In genomic region chr19:10749435-10750384, GRCh38 we compare ENCODE assay signal across 1 cellular context.
TF ChIP-seq lines count a peak whose summit lies in the region.

No MANE protein-coding gene starts in this region.

TF ChIP-seq in HepG2, 621 proteins besides CTCF, POLR2A, EP300 and RAD21 (continued from another document and continues in another):
- TF ChIP-seq, protein P1, sequence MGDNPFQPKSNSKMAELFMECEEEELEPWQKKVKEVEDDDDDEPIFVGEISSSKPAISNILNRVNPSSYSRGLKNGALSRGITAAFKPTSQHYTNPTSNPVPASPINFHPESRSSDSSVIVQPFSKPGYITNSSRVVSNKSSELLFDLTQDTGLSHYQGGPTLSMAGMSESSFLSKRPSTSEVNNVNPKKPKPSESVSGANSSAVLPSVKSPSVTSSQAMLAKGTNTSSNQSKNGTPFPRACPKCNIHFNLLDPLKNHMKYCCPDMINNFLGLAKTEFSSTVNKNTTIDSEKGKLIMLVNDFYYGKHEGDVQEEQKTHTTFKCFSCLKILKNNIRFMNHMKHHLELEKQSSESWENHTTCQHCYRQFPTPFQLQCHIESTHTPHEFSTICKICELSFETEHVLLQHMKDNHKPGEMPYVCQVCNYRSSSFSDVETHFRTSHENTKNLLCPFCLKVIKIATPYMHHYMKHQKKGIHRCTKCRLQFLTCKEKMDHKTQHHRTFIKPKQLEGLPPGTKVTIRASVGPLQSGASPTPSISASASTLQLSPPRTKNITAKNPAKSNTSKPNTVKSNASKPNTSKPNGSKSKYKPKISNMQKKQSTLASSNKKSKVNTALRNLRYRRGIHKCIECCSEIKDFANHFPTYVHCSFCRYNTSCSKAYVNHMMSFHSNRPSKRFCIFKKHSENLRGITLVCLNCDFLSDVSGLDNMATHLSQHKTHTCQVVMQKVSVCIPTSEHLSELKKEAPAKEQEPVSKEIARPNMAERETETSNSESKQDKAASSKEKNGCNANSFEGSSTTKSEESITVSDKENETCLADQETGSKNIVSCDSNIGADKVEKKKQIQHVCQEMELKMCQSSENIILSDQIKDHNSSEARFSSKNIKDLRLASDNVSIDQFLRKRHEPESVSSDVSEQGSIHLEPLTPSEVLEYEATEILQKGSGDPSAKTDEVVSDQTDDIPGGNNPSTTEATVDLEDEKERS (CRISPR knock-in tag; IDR thresholded peaks at IDR 0.05), result no peak
- TF ChIP-seq ZNF138 (CRISPR knock-in tag; IDR thresholded peaks at IDR 0.05; ENCODE audit: low read depth), result no peak
- TF ChIP-seq NBN (conservative IDR thresholded peaks at IDR 0.05), result no peak
- no peak for TF ChIP-seq ELF4 (CRISPR knock-in tag; IDR thresholded peaks at IDR 0.05; ENCODE audit: borderline replicate concordance)
- TF ChIP-seq PHF5A (CRISPR knock-in tag; IDR thresholded peaks at IDR 0.05; ENCODE audit: low read depth, unreplicated experiment), result no peak
- no peak for TF ChIP-seq ZNF546 (CRISPR knock-in tag; conservative IDR thresholded peaks at IDR 0.05)
- TF ChIP-seq PAX8 (CRISPR knock-in tag; IDR thresholded peaks at IDR 0.05; ENCODE audit: borderline replicate concordance), result no peak
- TF ChIP-seq HOXA5 (CRISPR knock-in tag; IDR thresholded peaks at IDR 0.05), result no peak
- TF ChIP-seq GABPB1 (CRISPR knock-in tag; IDR thresholded peaks at IDR 0.05), result peak; percentile 48; the same call in 1 of the 2 replicates
- no peak for TF ChIP-seq DDIT3 (CRISPR knock-in tag; IDR thresholded peaks at IDR 0.05)
- no peak for TF ChIP-seq ZZZ3 (CRISPR knock-in tag; IDR thresholded peaks at IDR 0.05; ENCODE audit: borderline replicate concordance)
- no peak for TF ChIP-seq ZNF260 (CRISPR knock-in tag; IDR thresholded peaks at IDR 0.05; ENCODE audit: borderline replicate concordance, low read depth)
- no peak for TF ChIP-seq TP53 (CRISPR knock-in tag; conservative IDR thresholded peaks at IDR 0.05)
- no peak for TF ChIP-seq SALL2 (CRISPR knock-in tag; IDR thresholded peaks at IDR 0.05)
- TF ChIP-seq NCOA1 (CRISPR knock-in tag; IDR thresholded peaks at IDR 0.05), result 0 out of 2 replicates have a peak, but pooled peaks have one; percentile 58
- TF ChIP-seq ZBTB20 (CRISPR knock-in tag; IDR thresholded peaks at IDR 0.05; ENCODE audit: borderline replicate concordance, low read depth), result no peak
- no peak for TF ChIP-seq THAP11 (CRISPR knock-in tag; IDR thresholded peaks at IDR 0.05)
- TF ChIP-seq ZNF766 (CRISPR knock-in tag; IDR thresholded peaks at IDR 0.05; ENCODE audit: borderline replicate concordance), result no peak
- TF ChIP-seq ELF1 (CRISPR knock-in tag; IDR thresholded peaks at IDR 0.05), result 0 out of 2 replicates have a peak, but pooled peaks have one; percentile 25
- 0 out of 2 replicates have a peak, but pooled peaks have one; percentile 34 for TF ChIP-seq ZNF329 (CRISPR knock-in tag; IDR thresholded peaks at IDR 0.05; ENCODE audit: low read depth)
- TF ChIP-seq ARID3A (IDR thresholded peaks at IDR 0.05; ENCODE audit: low read depth, low read length), result no peak
- TF ChIP-seq RBM39 (IDR thresholded peaks at IDR 0.05; ENCODE audit: low read depth, low read length, poor library complexity, severe bottlenecking), result no peak
- TF ChIP-seq ZNF589 (CRISPR knock-in tag; conservative IDR thresholded peaks at IDR 0.05), result 0 out of 2 replicates have a peak, but pooled peaks have one; percentile 53
- no peak for TF ChIP-seq ETS1 (CRISPR knock-in tag; IDR thresholded peaks at IDR 0.05)
- TF ChIP-seq, protein P2, sequence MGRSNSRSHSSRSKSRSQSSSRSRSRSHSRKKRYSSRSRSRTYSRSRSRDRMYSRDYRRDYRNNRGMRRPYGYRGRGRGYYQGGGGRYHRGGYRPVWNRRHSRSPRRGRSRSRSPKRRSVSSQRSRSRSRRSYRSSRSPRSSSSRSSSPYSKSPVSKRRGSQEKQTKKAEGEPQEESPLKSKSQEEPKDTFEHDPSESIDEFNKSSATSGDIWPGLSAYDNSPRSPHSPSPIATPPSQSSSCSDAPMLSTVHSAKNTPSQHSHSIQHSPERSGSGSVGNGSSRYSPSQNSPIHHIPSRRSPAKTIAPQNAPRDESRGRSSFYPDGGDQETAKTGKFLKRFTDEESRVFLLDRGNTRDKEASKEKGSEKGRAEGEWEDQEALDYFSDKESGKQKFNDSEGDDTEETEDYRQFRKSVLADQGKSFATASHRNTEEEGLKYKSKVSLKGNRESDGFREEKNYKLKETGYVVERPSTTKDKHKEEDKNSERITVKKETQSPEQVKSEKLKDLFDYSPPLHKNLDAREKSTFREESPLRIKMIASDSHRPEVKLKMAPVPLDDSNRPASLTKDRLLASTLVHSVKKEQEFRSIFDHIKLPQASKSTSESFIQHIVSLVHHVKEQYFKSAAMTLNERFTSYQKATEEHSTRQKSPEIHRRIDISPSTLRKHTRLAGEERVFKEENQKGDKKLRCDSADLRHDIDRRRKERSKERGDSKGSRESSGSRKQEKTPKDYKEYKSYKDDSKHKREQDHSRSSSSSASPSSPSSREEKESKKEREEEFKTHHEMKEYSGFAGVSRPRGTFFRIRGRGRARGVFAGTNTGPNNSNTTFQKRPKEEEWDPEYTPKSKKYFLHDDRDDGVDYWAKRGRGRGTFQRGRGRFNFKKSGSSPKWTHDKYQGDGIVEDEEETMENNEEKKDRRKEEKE (IDR thresholded peaks at IDR 0.05), result no peak
- no peak for TF ChIP-seq ZNF20 (CRISPR knock-in tag; IDR thresholded peaks at IDR 0.05)
- TF ChIP-seq NFKB2 (CRISPR knock-in tag; IDR thresholded peaks at IDR 0.05; ENCODE audit: borderline replicate concordance), result no peak
- TF ChIP-seq RFXANK (CRISPR knock-in tag; IDR thresholded peaks at IDR 0.05), result no peak
- TF ChIP-seq ZNF17 (CRISPR knock-in tag; IDR thresholded peaks at IDR 0.05), result no peak
- TF ChIP-seq MLLT10 (CRISPR knock-in tag; IDR thresholded peaks at IDR 0.05), result no peak
- no peak for TF ChIP-seq ZBTB10 (CRISPR knock-in tag; IDR thresholded peaks at IDR 0.05; ENCODE audit: borderline replicate concordance)
- TF ChIP-seq ATM (IDR thresholded peaks at IDR 0.05; ENCODE audit: borderline replicate concordance), result no peak
- 0 out of 2 replicates have a peak, but pooled peaks have one; percentile 13 for TF ChIP-seq ZSCAN21 (CRISPR knock-in tag; IDR thresholded peaks at IDR 0.05; ENCODE audit: borderline replicate concordance)
- TF ChIP-seq YEATS4 (CRISPR knock-in tag; IDR thresholded peaks at IDR 0.05; ENCODE audit: borderline replicate concordance), result no peak
- TF ChIP-seq TEAD2 (CRISPR knock-in tag; IDR thresholded peaks at IDR 0.05), result no peak
- no peak for TF ChIP-seq NFRKB (IDR thresholded peaks at IDR 0.05)
- no peak; the same call in 1 of the 2 replicates for TF ChIP-seq DMAP1 (CRISPR knock-in tag; IDR thresholded peaks at IDR 0.05)
- TF ChIP-seq HMG20A (CRISPR knock-in tag; IDR thresholded peaks at IDR 0.05; ENCODE audit: borderline replicate concordance), result no peak
- TF ChIP-seq FOXJ3 (CRISPR knock-in tag; IDR thresholded peaks at IDR 0.05; ENCODE audit: borderline replicate concordance), result no peak
- TF ChIP-seq ZNF598 (CRISPR knock-in tag; IDR thresholded peaks at IDR 0.05; ENCODE audit: borderline replicate concordance), result no peak
- TF ChIP-seq KDM4B (CRISPR knock-in tag; IDR thresholded peaks at IDR 0.05), result no peak
- TF ChIP-seq ZNF569 (CRISPR knock-in tag; IDR thresholded peaks at IDR 0.05; ENCODE audit: borderline replicate concordance), result no peak
- no peak for TF ChIP-seq CAMTA2 (CRISPR knock-in tag; IDR thresholded peaks at IDR 0.05; ENCODE audit: borderline replicate concordance)
- TF ChIP-seq MEIS2 (CRISPR knock-in tag; IDR thresholded peaks at IDR 0.05), result no peak
- no peak for TF ChIP-seq ZNF570 (CRISPR knock-in tag; IDR thresholded peaks at IDR 0.05; ENCODE audit: borderline replicate concordance)
- TF ChIP-seq U2AF1 (optimal IDR thresholded peaks at IDR 0.05; ENCODE audit: low read depth, low read length), result peak; percentile 34
- TF ChIP-seq ARHGAP35 (CRISPR knock-in tag; IDR thresholded peaks at IDR 0.05; ENCODE audit: borderline replicate concordance), result no peak
- TF ChIP-seq FOXP1 (IDR thresholded peaks at IDR 0.05), result no peak
- TF ChIP-seq FOXP1 (CRISPR knock-in tag; IDR thresholded peaks at IDR 0.05), result no peak
- no peak for TF ChIP-seq SMARCC2 (IDR thresholded peaks at IDR 0.05)
- no peak for TF ChIP-seq ZNF850 (CRISPR knock-in tag; conservative IDR thresholded peaks at IDR 0.05)
- TF ChIP-seq ZNF253 (CRISPR knock-in tag; IDR thresholded peaks at IDR 0.05; ENCODE audit: borderline replicate concordance), result no peak
- TF ChIP-seq NRL (CRISPR knock-in tag; IDR thresholded peaks at IDR 0.05; ENCODE audit: borderline replicate concordance), result no peak
- no peak for TF ChIP-seq PLRG1 (conservative IDR thresholded peaks at IDR 0.05)
- TF ChIP-seq, protein P3, sequence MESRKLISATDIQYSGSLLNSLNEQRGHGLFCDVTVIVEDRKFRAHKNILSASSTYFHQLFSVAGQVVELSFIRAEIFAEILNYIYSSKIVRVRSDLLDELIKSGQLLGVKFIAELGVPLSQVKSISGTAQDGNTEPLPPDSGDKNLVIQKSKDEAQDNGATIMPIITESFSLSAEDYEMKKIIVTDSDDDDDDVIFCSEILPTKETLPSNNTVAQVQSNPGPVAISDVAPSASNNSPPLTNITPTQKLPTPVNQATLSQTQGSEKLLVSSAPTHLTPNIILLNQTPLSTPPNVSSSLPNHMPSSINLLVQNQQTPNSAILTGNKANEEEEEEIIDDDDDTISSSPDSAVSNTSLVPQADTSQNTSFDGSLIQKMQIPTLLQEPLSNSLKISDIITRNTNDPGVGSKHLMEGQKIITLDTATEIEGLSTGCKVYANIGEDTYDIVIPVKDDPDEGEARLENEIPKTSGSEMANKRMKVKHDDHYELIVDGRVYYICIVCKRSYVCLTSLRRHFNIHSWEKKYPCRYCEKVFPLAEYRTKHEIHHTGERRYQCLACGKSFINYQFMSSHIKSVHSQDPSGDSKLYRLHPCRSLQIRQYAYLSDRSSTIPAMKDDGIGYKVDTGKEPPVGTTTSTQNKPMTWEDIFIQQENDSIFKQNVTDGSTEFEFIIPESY (CRISPR knock-in tag; IDR thresholded peaks at IDR 0.05), result no peak
- no peak for TF ChIP-seq MATR3 (CRISPR knock-in tag; IDR thresholded peaks at IDR 0.05)
- TF ChIP-seq SNAPC2 (CRISPR knock-in tag; IDR thresholded peaks at IDR 0.05), result no peak
- TF ChIP-seq RARG (CRISPR knock-in tag; IDR thresholded peaks at IDR 0.05; ENCODE audit: low read depth), result no peak
- no peak for TF ChIP-seq MAZ (IDR thresholded peaks at IDR 0.05; ENCODE audit: borderline replicate concordance, low read depth, low read length)
- peak; percentile 38; the same call in 1 of the 2 replicates for TF ChIP-seq MAZ (CRISPR knock-in tag; IDR thresholded peaks at IDR 0.05; ENCODE audit: low read depth)
- no peak for TF ChIP-seq FOXK1 (CRISPR knock-in tag; IDR thresholded peaks at IDR 0.05; ENCODE audit: borderline replicate concordance, low read depth)
- TF ChIP-seq ZMYM2 (CRISPR knock-in tag; IDR thresholded peaks at IDR 0.05), result no peak; the same call in none of the 2 replicates
- TF ChIP-seq ZNF605 (CRISPR knock-in tag; IDR thresholded peaks at IDR 0.05), result no peak
- no peak for TF ChIP-seq ZNF512 (CRISPR knock-in tag; IDR thresholded peaks at IDR 0.05)
